Comparison of ENCODE assay signal across 25 cellular contexts in the genomic region with DNA sequence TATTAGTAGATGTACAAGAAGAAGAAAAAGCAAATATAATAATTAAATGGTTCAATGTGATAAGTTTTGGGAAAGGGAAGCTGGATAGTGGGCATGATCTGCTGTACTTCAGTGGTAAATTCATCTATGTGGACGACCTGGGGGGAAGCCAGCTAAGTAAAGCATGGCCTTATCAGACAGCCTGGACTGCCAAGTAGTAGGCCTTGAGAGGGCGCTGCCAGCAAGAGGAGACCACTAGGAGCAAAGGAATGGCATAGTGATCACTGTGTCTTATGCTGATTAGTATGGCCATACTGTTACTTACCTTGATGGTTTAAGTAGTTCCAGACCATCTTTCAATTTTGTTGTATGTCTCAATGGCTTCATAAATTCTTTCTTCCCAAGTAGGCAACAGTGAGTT.
DNase-seq lines count a peak whose midpoint lies in the region; ATAC-seq and TF ChIP-seq lines count a peak whose summit lies in the region.
"Had no signal": no experiment of that assay in that cellular context is flagged by ENCODE, and none has a peak within 500 bp of the region (broad histone marks: within the 10 kb centered on the region; RNA-seq: fewer than 3 reads in every experiment).

No MANE protein-coding gene starts in this region.

- no peak overlapping the region for H4K8ac ChIP-seq in H9 (replicated peaks; ENCODE audit: insufficient read length, low read depth, low read length)

- H2BK15ac ChIP-seq in H9 (ENCODE audit: low read depth, low read length) = no peak overlapping the region

- H3K4me1 ChIP-seq in H9 (ENCODE audit: insufficient read depth, low read length) = peaks cover 9% of the 10 kb centered on the region; the same call in 1 of the 2 replicates
- H3K4me1 ChIP-seq: parathyroid adenoma had no signal

- no peak overlapping the region for H2BK5ac ChIP-seq in H9 (ENCODE audit: insufficient read length, low read length)

- no peak overlapping the region for H3T11ph ChIP-seq in H9 (ENCODE audit: low read length)

- H3K9me3 Mint-ChIP-seq in H9 = no peaks in the 10 kb centered on the region; a peak in 1 of 5 replicates
- no peaks in the 10 kb centered on the region for H3K9me3 Mint-ChIP-seq in stimulated activated memory B cell treated with anti-CD40 and anti-IgM and Interleukin-4, amounts not matched to agents 10 μg/mL and 1 μg/mL and 100 μg/mL, for 72 hours
- H3K9me3 Mint-ChIP-seq: activated T-cell treated with anti-CD3 and anti-CD28 coated beads, Interleukin-2, amount 50 U/mL, for 24 hours had no signal

- H3K23ac ChIP-seq in H9 (ENCODE audit: insufficient read length, low read depth, low read length) = no peak overlapping the region

- H3K56ac ChIP-seq in H9 (ENCODE audit: insufficient read length, low read depth, low read length) = no peak overlapping the region

- H3K27me3 ChIP-seq in H9 (ENCODE audit: insufficient read depth, low read length) = no peaks in the 10 kb centered on the region
- H3K27me3 ChIP-seq: esophagus muscularis mucosa, MG63, sigmoid colon had no signal

- H4K5ac ChIP-seq in H9 (ENCODE audit: insufficient read length, low read depth, low read length) = no peak overlapping the region

- no peak overlapping the region for H3K9ac ChIP-seq in H9 (ENCODE audit: extremely low read depth, insufficient read length, low read length)
- H3K9ac ChIP-seq: parathyroid adenoma had no signal

- peaks cover 6 to 10% of the 10 kb centered on the region in 2 experiments for H3K4me1 Mint-ChIP-seq in H9
- H3K4me1 Mint-ChIP-seq in stimulated activated memory B cell treated with anti-CD40 and anti-IgM and Interleukin-4, amounts not matched to agents 10 μg/mL and 1 μg/mL and 100 μg/mL, for 72 hours = peaks cover 63% of the 10 kb centered on the region
- H3K4me1 Mint-ChIP-seq: naive thymus-derived CD4-positive, alpha-beta T cell had no signal

- ATAC-seq in stimulated activated memory B cell treated with anti-CD40 and anti-IgM and Interleukin-4, amounts not matched to agents 10 μg/mL and 1 μg/mL and 100 μg/mL, for 72 hours = no peak
- ATAC-seq in GM19455 (IDR thresholded peaks at IDR 0.05; ENCODE audit: unreplicated experiment) = no peak
- no peak for ATAC-seq in GM21737 (IDR thresholded peaks at IDR 0.05; ENCODE audit: unreplicated experiment)
- no peak for ATAC-seq in GM19328 (IDR thresholded peaks at IDR 0.05; ENCODE audit: unreplicated experiment)
- ATAC-seq: naive thymus-derived CD4-positive, alpha-beta T cell had no signal

- no peak overlapping the region for H3K27ac ChIP-seq in H9 (ENCODE audit: insufficient read length, low read depth, low read length)
- H3K27ac ChIP-seq: esophagus muscularis mucosa, HL-60, parathyroid adenoma, RWPE1, sigmoid colon had no signal

- H3K4me3 Mint-ChIP-seq in H9 = no peak overlapping the region
- no peak overlapping the region for H3K4me3 Mint-ChIP-seq in stimulated activated memory B cell treated with anti-CD40 and anti-IgM and Interleukin-4, amounts not matched to agents 10 μg/mL and 1 μg/mL and 100 μg/mL, for 72 hours
- H3K4me3 Mint-ChIP-seq: activated T-cell treated with anti-CD3 and anti-CD28 coated beads, Interleukin-2, amount 50 U/mL, for 24 hours; CD8-positive, alpha-beta memory T cell; naive thymus-derived CD4-positive, alpha-beta T cell had no signal

- H3K4me3 ChIP-seq in epithelial cell of proximal tubule (ENCODE audit: low read depth, low read length) = no peak overlapping the region
- H3K4me3 ChIP-seq: esophagus muscularis mucosa, MG63, sigmoid colon had no signal

- H2BK120ac ChIP-seq in H9 (ENCODE audit: low read depth, low read length, poor library complexity, severe bottlenecking) = no peak overlapping the region

- H3K79me1 ChIP-seq in H9 (ENCODE audit: insufficient read depth, low read depth, low read length, poor library complexity, severe bottlenecking) = no peaks in the 10 kb centered on the region

- no peak overlapping the region for H3K18ac ChIP-seq in H9 (ENCODE audit: insufficient read length, low read depth, low read length)

- H2BK12ac ChIP-seq in H9 (ENCODE audit: insufficient read length, low read depth, low read length) = no peak overlapping the region

- H2AFZ ChIP-seq in H9 (ENCODE audit: low read length) = no peak overlapping the region
- H2AFZ ChIP-seq: parathyroid adenoma had no signal

- H3K23me2 ChIP-seq in H9 (ENCODE audit: insufficient read length, low read depth, low read length, poor library complexity, severe bottlenecking) = no peaks in the 10 kb centered on the region

- H4K91ac ChIP-seq in H9 (ENCODE audit: insufficient read length, low read depth, low read length) = no peak overlapping the region

- H3K4me2 ChIP-seq in H9 (ENCODE audit: insufficient read depth, insufficient read length, low read length) = no peak overlapping the region

- no peaks in the 10 kb centered on the region for H3K36me3 Mint-ChIP-seq in H9 (ENCODE audit: insufficient read depth in 1 of 3, low read depth in 3 of 3)
- H3K36me3 Mint-ChIP-seq in stimulated activated memory B cell treated with anti-CD40 and anti-IgM and Interleukin-4, amounts not matched to agents 10 μg/mL and 1 μg/mL and 100 μg/mL, for 72 hours = peaks cover 53% of the 10 kb centered on the region
- H3K36me3 Mint-ChIP-seq: CD8-positive, alpha-beta memory T cell; naive thymus-derived CD4-positive, alpha-beta T cell had no signal

- TF ChIP-seq CTCF in H9 (conservative IDR thresholded peaks at IDR 0.05) (peak; percentile 60), epithelial cell of proximal tubule (conservative IDR thresholded peaks at IDR 0.05; ENCODE audit: low read depth, low read length) (peak; percentile 25)

- no peak overlapping the region for H2AK5ac ChIP-seq in H9 (ENCODE audit: insufficient read length, low read length)

- in situ Hi-C loops in SK-MEL-5 (cut with HindIII; ENCODE audit: low pct_unique_long_range_greater_than_20kb, low sequenced_read_pairs) = no loop called here

- DNase-seq in H9 (peak; percentile 51), SK-MEL-5 (ENCODE audit: low read depth, low spot score) (peak; percentile 62), epithelial cell of proximal tubule (ENCODE audit: low read depth) (no peak)
- DNase-seq: activated CD4-positive, CD25-positive, alpha-beta regulatory T cell treated with anti-CD3 and anti-CD28 coated beads, Interleukin-2, amount 50 U/mL, for 72 hours; activated naive CD4-positive, alpha-beta T cell; activated T-cell treated with anti-CD3 and anti-CD28 coated beads, Interleukin-2, amount 50 U/mL, for 24 hours; amygdala; CD8-positive, alpha-beta memory T cell; central memory CD4-positive, alpha-beta T cell; MG63; naive thymus-derived CD4-positive, alpha-beta T cell; NCI-H345; NK-92 treated with Interleukin-12 subunit alpha and Interleukin-12 subunit beta, amount 100 ng/mL, for 24 hours; sigmoid colon; stimulated activated naive CD4-positive, alpha-beta T cell; T1000; trophoblast cell had no signal

- no peak overlapping the region for H3K27ac Mint-ChIP-seq in H9
- H3K27ac Mint-ChIP-seq in stimulated activated memory B cell treated with anti-CD40 and anti-IgM and Interleukin-4, amounts not matched to agents 10 μg/mL and 1 μg/mL and 100 μg/mL, for 72 hours = peak overlapping the region; percentile 63
- H3K27ac Mint-ChIP-seq: activated T-cell treated with anti-CD3 and anti-CD28 coated beads, Interleukin-2, amount 50 U/mL, for 24 hours; CD8-positive, alpha-beta memory T cell; naive thymus-derived CD4-positive, alpha-beta T cell had no signal

- H3K27me3 Mint-ChIP-seq in H9 (ENCODE audit: low read depth) = peaks cover 3% of the 10 kb centered on the region
- no peaks in the 10 kb centered on the region for H3K27me3 Mint-ChIP-seq in stimulated activated memory B cell treated with anti-CD40 and anti-IgM and Interleukin-4, amounts not matched to agents 10 μg/mL and 1 μg/mL and 100 μg/mL, for 72 hours

- no peaks in the 10 kb centered on the region for H3K9me3 ChIP-seq in H9 (ENCODE audit: control insufficient read depth, low read depth, low read length)
- H3K9me3 ChIP-seq: esophagus muscularis mucosa, MG63, sigmoid colon had no signal

- WGBS in H9 (ENCODE audit: extremely low coverage, insufficient read length, low lambda C conversion rate) = no CpG with 5 or more reads among the region's 2 CpGs

- H3K79me2 ChIP-seq in H9 (ENCODE audit: insufficient read depth, low read length) = no peaks in the 10 kb centered on the region
- H3K79me2 ChIP-seq: parathyroid adenoma had no signal

- no peak overlapping the region for H3K14ac ChIP-seq in H9 (ENCODE audit: insufficient read depth, low read length)

- no peak overlapping the region for H2BK20ac ChIP-seq in H9 (ENCODE audit: low read depth, low read length, poor library complexity, severe bottlenecking)

- no peak overlapping the region for H3K4ac ChIP-seq in H9 (ENCODE audit: low read depth, low read length)

- H4K20me1 ChIP-seq in H9 (ENCODE audit: control insufficient read depth, insufficient read depth, insufficient read length) = no peaks in the 10 kb centered on the region
